In the genomic region with DNA sequence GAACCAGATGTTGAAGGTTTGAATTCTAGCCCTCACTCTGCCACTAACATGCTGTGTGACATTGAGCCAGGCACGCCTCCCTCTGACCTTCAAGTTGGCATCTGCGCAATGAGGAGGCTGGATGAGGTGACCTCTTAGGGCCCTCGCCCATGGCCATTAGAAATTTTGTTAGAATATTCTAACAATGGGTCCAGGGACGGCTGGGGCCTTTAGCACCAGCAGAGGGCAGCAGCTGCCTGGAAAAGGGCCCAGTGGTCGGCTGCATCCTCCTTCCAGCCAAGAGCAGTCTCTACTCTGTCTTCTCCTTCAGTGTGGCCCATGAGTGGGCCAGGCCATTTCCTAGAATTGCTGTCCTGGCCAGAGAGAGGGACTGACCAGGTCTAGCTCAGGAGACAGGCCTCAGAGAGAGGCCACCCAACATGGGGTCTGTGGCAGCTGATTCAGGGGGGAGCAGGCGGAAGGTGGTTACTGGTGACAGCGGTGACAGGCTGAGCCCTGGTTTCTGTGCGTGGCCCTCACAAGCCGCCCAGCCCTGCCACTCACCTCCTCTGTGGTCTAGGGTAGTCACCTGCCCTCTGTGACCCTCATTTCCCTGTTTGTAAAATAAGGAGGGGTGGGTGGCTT, we compare ENCODE assay signal across 8 cellular contexts.
A peak's percentile ranks its signal among the peaks of the same experiment; 100 is the strongest.
DNase-seq lines count a peak whose midpoint lies in the region; ATAC-seq and TF ChIP-seq lines count a peak whose summit lies in the region.

No MANE protein-coding gene starts in this region.

- TF ChIP-seq POLR2A in HCT116 (IDR thresholded peaks at IDR 0.05; ENCODE audit: borderline replicate concordance, extremely low read depth, insufficient read depth, insufficient read length), result no peak
- no peak for TF ChIP-seq POLR2A in stomach (IDR thresholded peaks at IDR 0.05)

- no peaks in the 10 kb centered on the region for H4K20me1 ChIP-seq in HCT116 (ENCODE audit: insufficient read depth)
- H4K20me1 ChIP-seq in mammary epithelial cell (ENCODE audit: insufficient read depth, low read length), result no peaks in the 10 kb centered on the region

- RAD21 ChIA-PET in HCT116 (lab: Charles Lee; ENCODE audit: low non-redundant PET in 1 of 2, low total read pairs in 2 of 2, uncharacterized antibody in 2 of 2, unreplicated experiment in 2 of 2), result no interaction called here

- intact Hi-C loops in HCT116 (cut with micrococcal nuclease) (loop anchor here (2.0 kb wide), 1 partner anchor 927 kb away; no protein-coding TSS in a partner anchor), mammary epithelial cell (cut with micrococcal nuclease) (loop anchor here (1.0 to 5.0 kb wide), 5 partner anchors 160 to 1168 kb away; no protein-coding TSS in a partner anchor), left lung (cut with DNase I) (no loop called here), stomach (cut with DNase I; ENCODE audit: low total_unique reads) (no loop called here)

- peak; percentile 94 for ATAC-seq in HCT116
- peak; percentile 58 for ATAC-seq in left lung
- no peak for ATAC-seq in HG02610 (IDR thresholded peaks at IDR 0.05; ENCODE audit: unreplicated experiment)
- ATAC-seq in GM21360 (IDR thresholded peaks at IDR 0.05; ENCODE audit: unreplicated experiment), result no peak

- CTCF ChIA-PET in HCT116 (lab: Charles Lee) (interaction anchor here (1.4 to 2.1 kb wide), 3 partner anchors 159 to 927 kb away, joined by 3 to 7 read pairs (median 6); no protein-coding TSS in a partner anchor), mammary epithelial cell (lab: Charles Lee; ENCODE audit: low non-redundant PET) (no interaction called here)

- POLR2A ChIA-PET in HCT116 (lab: Charles Lee), result no interaction called here

- H3K9me3 ChIP-seq in HCT116 (ENCODE audit: control insufficient read depth in 1 of 2, insufficient read depth in 1 of 2, low read depth in 1 of 2, low read length in 2 of 2), result no peaks in the 10 kb centered on the region
- no peaks in the 10 kb centered on the region for H3K9me3 ChIP-seq in mammary epithelial cell (replicated peaks; ENCODE audit: insufficient read depth, low read length)
- no peaks in the 10 kb centered on the region for H3K9me3 ChIP-seq in left lung
- no peaks in the 10 kb centered on the region for H3K9me3 ChIP-seq in stomach

- no peak for TF ChIP-seq EP300 in stomach (IDR thresholded peaks at IDR 0.05)

- H3K4me1 ChIP-seq in HCT116 (ENCODE audit: control insufficient read depth in 1 of 2, insufficient read depth in 2 of 2, low read length in 2 of 2), result no peaks in the 10 kb centered on the region
- H3K4me1 ChIP-seq in mammary epithelial cell (ENCODE audit: insufficient read depth, low read length), result no peaks in the 10 kb centered on the region
- no peaks in the 10 kb centered on the region for H3K4me1 ChIP-seq in left lung
- peaks cover 0 to 9% (median 0%) of the 10 kb centered on the region in 4 donors for H3K4me1 ChIP-seq in stomach

- H3K27me3 ChIP-seq in HCT116 (ENCODE audit: insufficient read depth, low read length) (no peaks in the 10 kb centered on the region), mammary epithelial cell (ENCODE audit: insufficient read depth, low read length) (no peaks in the 10 kb centered on the region), left lung (no peaks in the 10 kb centered on the region), stomach (no peaks in the 10 kb centered on the region)

- no peak overlapping the region for H3K4me3 ChIP-seq in HCT116 (replicated peaks in 1 of 2; ENCODE audit: low read depth in 1 of 2, low read length in 2 of 2)
- no peak overlapping the region for H3K4me3 ChIP-seq in mammary epithelial cell (replicated peaks in 1 of 3; ENCODE audit: insufficient read depth in 1 of 3, low read depth in 2 of 3, low read length in 3 of 3)
- H3K4me3 ChIP-seq in left lung, result no peak overlapping the region
- H3K4me3 ChIP-seq in stomach, result no peak overlapping the region

- no peak overlapping the region for H3K27ac ChIP-seq in HCT116 (ENCODE audit: low read depth, low read length)
- H3K27ac ChIP-seq in mammary epithelial cell (ENCODE audit: insufficient read depth, low read depth, low read length), result no peak overlapping the region
- no peak overlapping the region for H3K27ac ChIP-seq in left lung
- H3K27ac ChIP-seq in stomach, result no peak overlapping the region

- H3K36me3 ChIP-seq in HCT116 (ENCODE audit: control insufficient read depth in 1 of 2, insufficient read depth in 2 of 2, low read length in 2 of 2), result no peaks in the 10 kb centered on the region
- H3K36me3 ChIP-seq in mammary epithelial cell (ENCODE audit: insufficient read depth, low read length), result no peaks in the 10 kb centered on the region
- H3K36me3 ChIP-seq in left lung, result peaks cover 0 to 86% of the 10 kb centered on the region in 2 donors
- peaks cover 47 to 99% (median 96%) of the 10 kb centered on the region in 4 donors for H3K36me3 ChIP-seq in stomach

- no peak overlapping the region for H2AFZ ChIP-seq in HCT116 (ENCODE audit: low read depth, low read length, poor library complexity, severe bottlenecking)
- H2AFZ ChIP-seq in mammary epithelial cell (ENCODE audit: low read depth, low read length), result no peak overlapping the region

- H3K79me2 ChIP-seq in HCT116 (ENCODE audit: insufficient read depth, low read length), result no peaks in the 10 kb centered on the region
- H3K79me2 ChIP-seq in mammary epithelial cell (ENCODE audit: insufficient read depth, low read length), result no peaks in the 10 kb centered on the region

- in situ Hi-C loops in mammary epithelial cell (cut with MboI; ENCODE audit: low sequenced_read_pairs in 2 of 2), result no loop called here

- H3K9ac ChIP-seq in HCT116 (ENCODE audit: low read length), result no peak overlapping the region
- H3K9ac ChIP-seq in mammary epithelial cell (ENCODE audit: insufficient read depth, low read length), result no peak overlapping the region

- TF ChIP-seq RAD21 in HCT116 (IDR thresholded peaks at IDR 0.05; ENCODE audit: low read depth), result peak; percentile 67

- TF ChIP-seq CTCF in HCT116 (IDR thresholded peaks at IDR 0.05 in 2 of 3, conservative IDR thresholded peaks at IDR 0.05 in 1 of 3; ENCODE audit: borderline replicate concordance in 1 of 3, insufficient read depth in 1 of 3, low read depth in 2 of 3, low read length in 2 of 3), result peak; percentile 53 to 81 (median 76); a peak in 5 of 6 replicates
- peak; percentile 70 to 80 for TF ChIP-seq CTCF in mammary epithelial cell (conservative IDR thresholded peaks at IDR 0.05 in 1 of 2, IDR thresholded peaks at IDR 0.05 in 1 of 2; ENCODE audit: extremely low read depth in 1 of 2, insufficient read depth in 1 of 2, low read depth in 1 of 2, low read length in 2 of 2)
- peak; percentile 51 to 61 for TF ChIP-seq CTCF in left lung (IDR thresholded peaks at IDR 0.05)
- peak in 4 of 7 experiments; percentile 17 to 43 (median 32) for TF ChIP-seq CTCF in stomach (IDR thresholded peaks at IDR 0.05)

- dilution Hi-C loops in mammary epithelial cell (cut with HindIII; ENCODE audit: low sequenced_read_pairs), result no loop called here

- H3K9me2 ChIP-seq in HCT116 (ENCODE audit: insufficient read depth), result no peaks in the 10 kb centered on the region

- no peak overlapping the region for H3K4me2 ChIP-seq in HCT116 (ENCODE audit: low read length)
- H3K4me2 ChIP-seq in mammary epithelial cell (ENCODE audit: insufficient read depth, low read depth, low read length), result no peak overlapping the region

- 40% methylated on average over 7 of the region's 9 CpGs for WGBS in mammary epithelial cell (ENCODE audit: low coverage, missing lambda C conversion rate)
- WGBS in stomach, 5 donors, result 64 to 71% (median 69%) methylated on average over 9 of the region's 9 CpGs

- peak; percentile 47 for DNase-seq in COLO829 (ENCODE audit: low spot score)
- no peak for DNase-seq in HCT116 (ENCODE audit: low read depth, low spot score)
- peak; percentile 32 for DNase-seq in RKO (ENCODE audit: low spot score)
- DNase-seq in mammary epithelial cell, result no peak
- no peak for DNase-seq in left lung
- no peak for DNase-seq in stomach

- BruUV-seq in HCT116 (replicated peaks; lab: Mats Ljungman, UMichigan), result no TSS peak
- no TSS peak for BruUV-seq in mammary epithelial cell (replicated peaks; lab: Mats Ljungman, UMichigan)

TF ChIP-seq in HCT116, 20 proteins besides CTCF, POLR2A, EP300 and RAD21 (continues in another document):
- no peak for TF ChIP-seq SP1 (IDR thresholded peaks at IDR 0.05; ENCODE audit: low read depth)
- TF ChIP-seq MAX (IDR thresholded peaks at IDR 0.05), result no peak
- no peak for TF ChIP-seq POLR2AphosphoS5 (IDR thresholded peaks at IDR 0.05; ENCODE audit: low read depth, low read length)
- no peak for TF ChIP-seq ZNF274 (IDR thresholded peaks at IDR 0.05; ENCODE audit: low read depth, low read length)
- no peak for TF ChIP-seq SRF (IDR thresholded peaks at IDR 0.05; ENCODE audit: low read depth)
- TF ChIP-seq EZH2phosphoT487 (IDR thresholded peaks at IDR 0.05; ENCODE audit: borderline replicate concordance), result no peak
- TF ChIP-seq, protein P1, sequence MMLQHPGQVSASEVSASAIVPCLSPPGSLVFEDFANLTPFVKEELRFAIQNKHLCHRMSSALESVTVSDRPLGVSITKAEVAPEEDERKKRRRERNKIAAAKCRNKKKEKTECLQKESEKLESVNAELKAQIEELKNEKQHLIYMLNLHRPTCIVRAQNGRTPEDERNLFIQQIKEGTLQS (IDR thresholded peaks at IDR 0.05), result no peak
- TF ChIP-seq YY1 (IDR thresholded peaks at IDR 0.05; ENCODE audit: extremely low read depth, insufficient replicate concordance, low read depth, low read length), result no peak
- no peak for TF ChIP-seq FOSL1 (IDR thresholded peaks at IDR 0.05; ENCODE audit: low read depth)
- no peak for TF ChIP-seq ZBTB33 (IDR thresholded peaks at IDR 0.05; ENCODE audit: extremely low read depth, insufficient replicate concordance, low read length)

Comparison
In these comparisons a context has a peak if more than half of its experiments do, and no peak if none do; other contexts are left out.
1. DNase-seq: peak in COLO829 (single experiment) and RKO (single experiment); none in HCT116 (single experiment), mammary epithelial cell (single experiment), left lung (0 of 2) and stomach (single experiment).
2. ATAC-seq: peak in HCT116 (single experiment) and left lung (single experiment); none in HG02610 (single experiment) and GM21360 (single experiment).
3. intact Hi-C loops: an anchor here in HCT116 (2.0 kb wide) and mammary epithelial cell (1.0 to 5.0 kb wide); none called in left lung and stomach.
4. Peak in every context shown above with its lines, with median percentiles within 50 percentile points of each other: CTCF ChIP-seq.